ENCODE assay signal across 14 cellular contexts in genomic region chr2:26630669-26631360, GRCh38. TPM values are rescaled to one million over a fixed set of nuclear protein-coding genes. Genes with fewer than 3 reads are reported as not detected.
DNase-seq lines count a peak whose midpoint lies in the region; ATAC-seq and TF ChIP-seq lines count a peak whose summit lies in the region.
"Had no signal": no experiment of that assay in that cellular context is flagged by ENCODE, and none has a peak within 500 bp of the region (broad histone marks: within the 10 kb centered on the region; RNA-seq: fewer than 3 reads in every experiment).

No MANE protein-coding gene starts in this region.

- ATAC-seq in CD4-positive, alpha-beta T cell (ENCODE audit: poor library complexity) = no peak
- ATAC-seq in HG02884 (IDR thresholded peaks at IDR 0.05; ENCODE audit: unreplicated experiment) = no peak
- ATAC-seq: activated naive CD8-positive, alpha-beta T cell treated with anti-CD3 and anti-CD28 coated beads, Interleukin-2, amount 50 U/mL, for 24 hours had no signal

- H3K27ac Mint-ChIP-seq in CD4-positive, alpha-beta T cell = no peak overlapping the region
- H3K27ac Mint-ChIP-seq: activated naive CD8-positive, alpha-beta T cell treated with anti-CD3 and anti-CD28 coated beads, Interleukin-2, amount 50 U/mL, for 24 hours had no signal

- CTCF ChIA-PET in CD4-positive, alpha-beta T cell (lab: Charles Lee) = no interaction called here

- no peaks in the 10 kb centered on the region for H3K27me3 ChIP-seq in CD4-positive, alpha-beta T cell (ENCODE audit: control insufficient read depth, insufficient read depth, low read length)

- no peak for TF ChIP-seq CTCF in CD4-positive, alpha-beta T cell (IDR thresholded peaks at IDR 0.05)

- no peak overlapping the region for H3K27ac ChIP-seq in CD4-positive, alpha-beta T cell (ENCODE audit: low read depth, low read length)
- H3K27ac ChIP-seq: KMS-11, suprapubic skin had no signal

- H3K36me3 Mint-ChIP-seq in CD4-positive, alpha-beta T cell (ENCODE audit: low read depth) = no peaks in the 10 kb centered on the region

- peak; percentile 75 for DNase-seq in A172 (ENCODE audit: low spot score)
- DNase-seq in HCEC 1CT = peak; percentile 59
- DNase-seq in amniotic epithelial cell (ENCODE audit: low read depth) = peak; percentile 49
- peak; percentile 18 for DNase-seq in kidney glomerular epithelial cell (lab: John Stamatoyannopoulos, UW)
- DNase-seq in stimulated activated CD4-positive, alpha-beta T cell treated with anti-CD3 and anti-CD28 coated beads, Interleukin-4, amount 100 ng/mL, for 4 hours = no peak
- no peak for DNase-seq in CD4-positive, alpha-beta T cell
- no peak for DNase-seq in stimulated activated CD4-positive, alpha-beta T cell treated with anti-CD3 and anti-CD28 coated beads, Interleukin-2, amount 100 ng/mL, for 48 hours
- DNase-seq: activated naive CD8-positive, alpha-beta T cell treated with anti-CD3 and anti-CD28 coated beads, Interleukin-2, amount 50 U/mL, for 24 hours; right cardiac atrium; T1000 had no signal

- no peaks in the 10 kb centered on the region for H3K4me1 Mint-ChIP-seq in CD4-positive, alpha-beta T cell (ENCODE audit: low read depth)
- H3K4me1 Mint-ChIP-seq: activated naive CD8-positive, alpha-beta T cell treated with anti-CD3 and anti-CD28 coated beads, Interleukin-2, amount 50 U/mL, for 24 hours had no signal

- no peak overlapping the region for H3K4me3 Mint-ChIP-seq in CD4-positive, alpha-beta T cell
- H3K4me3 Mint-ChIP-seq: activated naive CD8-positive, alpha-beta T cell treated with anti-CD3 and anti-CD28 coated beads, Interleukin-2, amount 50 U/mL, for 24 hours had no signal

- no peaks in the 10 kb centered on the region for H3K27me3 Mint-ChIP-seq in CD4-positive, alpha-beta T cell
- H3K27me3 Mint-ChIP-seq: activated naive CD8-positive, alpha-beta T cell treated with anti-CD3 and anti-CD28 coated beads, Interleukin-2, amount 50 U/mL, for 24 hours had no signal

- POLR2A ChIA-PET in CD4-positive, alpha-beta T cell (lab: Charles Lee) = no interaction called here

- no peaks in the 10 kb centered on the region for H3K9me3 Mint-ChIP-seq in CD4-positive, alpha-beta T cell
- H3K9me3 Mint-ChIP-seq: activated naive CD8-positive, alpha-beta T cell treated with anti-CD3 and anti-CD28 coated beads, Interleukin-2, amount 50 U/mL, for 24 hours had no signal

- H3K9me3 ChIP-seq in CD4-positive, alpha-beta T cell (ENCODE audit: control insufficient read depth, low read length) = no peaks in the 10 kb centered on the region
- H3K9me3 ChIP-seq: suprapubic skin had no signal

- intact Hi-C loops in CD4-positive, alpha-beta T cell (cut with DNase I, micrococcal nuclease) = no loop called here

RNA-seq across cellular contexts. Expression of gene CIB4, which starts 10.4 kb away (rescaled TPM):
- not detected in 2 replicates for total RNA-seq in A172 (2014; rRNA removed; shearing (Covaris generic))
- total RNA-seq in CD4-positive, alpha-beta T cell = not detected
- total RNA-seq: dermis microvascular lymphatic vessel endothelial cell, right cardiac atrium, suprapubic skin had no signal

Comparison
In these comparisons a context has a peak if more than half of its experiments do, and no peak if none do; other contexts are left out.
1. DNase-seq: peak in A172 (single experiment), HCEC 1CT (single experiment), amniotic epithelial cell (single experiment) and kidney glomerular epithelial cell (single experiment); none in stimulated activated CD4-positive, alpha-beta T cell treated with anti-CD3 and anti-CD28 coated beads, Interleukin-4, amount 100 ng/mL, for 4 hours (0 of 2), CD4-positive, alpha-beta T cell (0 of 10) and stimulated activated CD4-positive, alpha-beta T cell treated with anti-CD3 and anti-CD28 coated beads, Interleukin-2, amount 100 ng/mL, for 48 hours (0 of 2).